ENCODE assay signal across 27 cellular contexts in the genomic region with DNA sequence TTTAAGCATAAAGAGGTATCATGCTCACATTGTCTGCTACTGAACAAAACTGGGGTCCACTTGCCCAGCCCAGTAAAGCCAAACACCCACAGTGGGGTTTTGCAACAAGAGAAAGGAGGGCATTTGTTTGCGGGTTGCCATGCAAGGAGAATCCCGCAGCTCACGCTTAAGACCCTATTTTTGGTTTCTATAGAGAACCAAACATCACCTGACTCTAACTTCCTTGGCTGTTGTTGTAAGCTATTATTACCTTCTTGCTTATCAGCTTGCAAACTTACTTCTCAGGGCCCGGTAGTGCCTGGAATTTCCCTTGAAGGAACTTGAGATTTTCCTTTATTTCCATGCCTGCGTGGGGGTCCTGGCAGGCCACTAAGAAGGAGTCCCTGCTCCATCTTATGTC. TPM values are rescaled to one million over a fixed set of nuclear protein-coding genes. Genes with fewer than 3 reads are reported as not detected.
DNase-seq lines count a peak whose midpoint lies in the region; ATAC-seq, FAIRE-seq and TF ChIP-seq lines count a peak whose summit lies in the region.
"Had no signal": no experiment of that assay in that cellular context is flagged by ENCODE, and none has a peak within 500 bp of the region (broad histone marks: within the 10 kb centered on the region; RNA-seq: fewer than 3 reads in every experiment).

No MANE protein-coding gene starts in this region.

- TF ChIP-seq POLR2A in right lobe of liver (IDR thresholded peaks at IDR 0.05) (no peak), HepG2 (IDR thresholded peaks at IDR 0.05; ENCODE audit: insufficient read depth in 1 of 2, low read depth in 2 of 2, low read length in 2 of 2) (no peak), erythroblast (IDR thresholded peaks at IDR 0.05; ENCODE audit: low read length) (no peak)

- no TSS peak for BruUV-seq in HepG2 (replicated peaks; lab: Mats Ljungman, UMichigan)

- in situ Hi-C loops in HepG2 (cut with HindIII; ENCODE audit: extremely low pct_ligation_motif_present, low pct_unique_long_range_greater_than_20kb) = no loop called here

- no peaks in the 10 kb centered on the region for H3K36me3 ChIP-seq in right lobe of liver
- H3K36me3 ChIP-seq in HepG2 (replicated peaks in 1 of 2; ENCODE audit: control insufficient read depth in 1 of 2, insufficient read depth in 2 of 2, low read length in 2 of 2) = no peaks in the 10 kb centered on the region
- no peaks in the 10 kb centered on the region for H3K36me3 ChIP-seq in neural progenitor cell
- H3K36me3 ChIP-seq: esophagus muscularis mucosa, pancreas had no signal

- H3K4me1 ChIP-seq in right lobe of liver (peaks cover 0 to 71% (median 37%) of the 10 kb centered on the region in 4 donors), HepG2 (ENCODE audit: insufficient read depth, low read length) (peaks cover 78% of the 10 kb centered on the region), neural progenitor cell (peaks cover 41% of the 10 kb centered on the region)

- H3K4me3 ChIP-seq in right lobe of liver = no peak overlapping the region
- no peak overlapping the region for H3K4me3 ChIP-seq in HepG2 (replicated peaks in 1 of 3; ENCODE audit: insufficient read depth in 1 of 3, low read depth in 2 of 3, low read length in 3 of 3)
- no peak overlapping the region for H3K4me3 ChIP-seq in dorsolateral prefrontal cortex
- H3K4me3 ChIP-seq in neural progenitor cell = no peak overlapping the region
- H3K4me3 ChIP-seq: esophagus muscularis mucosa, pancreas had no signal

- peaks cover 2% of the 10 kb centered on the region for H3K36me3 Mint-ChIP-seq in neural progenitor cell

- H4K20me1 ChIP-seq in HepG2 (ENCODE audit: insufficient read depth, low read length) (no peaks in the 10 kb centered on the region), neural progenitor cell (ENCODE audit: low read depth) (no peaks in the 10 kb centered on the region)

- H3K9me3 Mint-ChIP-seq in neural progenitor cell = peaks cover 7% of the 10 kb centered on the region
- H3K9me3 Mint-ChIP-seq: dendritic cell treated with granulocyte-macrophage colony-stimulating factor and Interleukin-4, amounts not matched to agents 40 ng/mL and 50 ng/mL, for 4 days had no signal

- intact Hi-C loops in right lobe of liver (cut with DNase I) = no loop called here
- intact Hi-C loops in HepG2 (cut with micrococcal nuclease; ENCODE audit: unreplicated experiment) = no loop called here
- intact Hi-C loops in dorsolateral prefrontal cortex (cut with DNase I) = no loop called here

- no peak for TF ChIP-seq EP300 in HepG2 (IDR thresholded peaks at IDR 0.05; ENCODE audit: low read depth in 2 of 2, low read length in 2 of 2)
- TF ChIP-seq EP300 in HepG2 (CRISPR knock-in tag; IDR thresholded peaks at IDR 0.05; ENCODE audit: borderline replicate concordance) = no peak

- H3K9ac ChIP-seq in HepG2 (ENCODE audit: insufficient read depth, low read depth, low read length) = no peak overlapping the region
- H3K9ac ChIP-seq in neural progenitor cell = no peak overlapping the region

- H3K27me3 ChIP-seq in right lobe of liver = no peaks in the 10 kb centered on the region
- no peaks in the 10 kb centered on the region for H3K27me3 ChIP-seq in HepG2 (ENCODE audit: control insufficient read depth in 1 of 2, insufficient read depth in 2 of 2, low read length in 2 of 2)
- no peaks in the 10 kb centered on the region for H3K27me3 ChIP-seq in dorsolateral prefrontal cortex
- no peaks in the 10 kb centered on the region for H3K27me3 ChIP-seq in neural progenitor cell
- H3K27me3 ChIP-seq: esophagus muscularis mucosa, pancreas had no signal

- POLR2A ChIA-PET in HepG2 (lab: Yijun Ruan, JAX) = no interaction called here

- TF ChIP-seq RAD21 in HepG2 (CRISPR knock-in tag; IDR thresholded peaks at IDR 0.05) = no peak

- H3K27ac Mint-ChIP-seq in neural progenitor cell = peak overlapping the region; percentile 51
- H3K27ac Mint-ChIP-seq: dendritic cell treated with granulocyte-macrophage colony-stimulating factor and Interleukin-4, amounts not matched to agents 40 ng/mL and 50 ng/mL, for 4 days had no signal

- peaks cover 30% of the 10 kb centered on the region for H3F3A ChIP-seq in neural progenitor cell (ENCODE audit: low read depth)

- TF ChIP-seq CTCF in right lobe of liver (IDR thresholded peaks at IDR 0.05) (no peak), HepG2 (CRISPR knock-in tag; IDR thresholded peaks at IDR 0.05) (no peak), dorsolateral prefrontal cortex (IDR thresholded peaks at IDR 0.05 in 54 of 56, conservative IDR thresholded peaks at IDR 0.05 in 2 of 56; ENCODE audit: low read depth in 1 of 56, partially characterized antibody in 56 of 56) (no peak), neural progenitor cell (IDR thresholded peaks at IDR 0.05) (no peak)

- H3K4me1 Mint-ChIP-seq in neural progenitor cell = peaks cover 64% of the 10 kb centered on the region

- H3K4me3 Mint-ChIP-seq in neural progenitor cell = no peak overlapping the region
- H3K4me3 Mint-ChIP-seq: dendritic cell treated with granulocyte-macrophage colony-stimulating factor and Interleukin-4, amounts not matched to agents 40 ng/mL and 50 ng/mL, for 4 days had no signal

- ATAC-seq in right lobe of liver = no peak
- ATAC-seq in HepG2 = no peak
- ATAC-seq: pancreas had no signal

- H3K27me3 Mint-ChIP-seq in neural progenitor cell (ENCODE audit: insufficient read depth, low read depth) = peaks cover 2% of the 10 kb centered on the region

- H3K9me3 ChIP-seq in right lobe of liver (no peaks in the 10 kb centered on the region), HepG2 (ENCODE audit: low read length) (no peaks in the 10 kb centered on the region), neural progenitor cell (ENCODE audit: low read depth) (no peaks in the 10 kb centered on the region)
- H3K9me3 ChIP-seq: esophagus muscularis mucosa, pancreas had no signal

- FAIRE-seq in HepG2 (lab: Jason Lieb, UNC) = no peak
- FAIRE-seq: H54, islet of Langerhans, pancreas, urothelium cell line had no signal

- H3K79me2 ChIP-seq in HepG2 (ENCODE audit: insufficient read depth, low read length) (no peaks in the 10 kb centered on the region), neural progenitor cell (ENCODE audit: low read depth) (no peaks in the 10 kb centered on the region)

- CTCF ChIA-PET in HepG2 (lab: Yijun Ruan, JAX; ENCODE audit: low intra/inter-chr PET ratio, low total read pairs) = no interaction called here

- DNase-seq in right lobe of liver = no peak
- no peak for DNase-seq in HepG2 (ENCODE audit: low spot score)
- DNase-seq in dorsolateral prefrontal cortex = no peak
- DNase-seq in neural progenitor cell (ENCODE audit: low spot score) = peak; percentile 36
- no peak for DNase-seq in NCI-H2107 treated with DMSO at 0.1 percent for 48 hours (lab: John Stamatoyannopoulos, UW; ENCODE audit: unreplicated experiment)
- DNase-seq in NK-92 treated with Interleukin-12 subunit alpha and Interleukin-12 subunit beta, amount 100 ng/mL, for 24 hours (lab: John Stamatoyannopoulos, UW) = no peak
- no peak for DNase-seq in erythroblast (lab: John Stamatoyannopoulos, UW)
- DNase-seq in activated T-cell treated with anti-CD3 and anti-CD28 coated beads, Interleukin-2, amount 50 U/mL, for 48 hours = no peak
- DNase-seq: activated CD4-positive, alpha-beta T cell treated with anti-CD3 and anti-CD28 coated beads for 4 hours; activated CD8-positive, alpha-beta memory T cell treated with anti-CD3 and anti-CD28 coated beads, Interleukin-2, amount 50 U/mL, for 48 hours; activated naive CD4-positive, alpha-beta T cell treated with Interleukin-2 at 50 U/mL for 16 hours; Calu3; glutamatergic neuron; NCI-H2029 treated with DMSO at 0.1 percent for 48 hours; NCI-H524; OCI-M1; pancreas; stimulated activated CD4-positive, alpha-beta T cell treated with anti-CD3 and anti-CD28 coated beads, Interleukin-12 subunit alpha, Interleukin-12 subunit beta, amount 100 ng/mL, for 4 hours; stimulated activated naive CD4-positive, alpha-beta T cell treated with Interleukin-2 at 50 U/mL for 16 hours had no signal

- no peak overlapping the region for H3K4me2 ChIP-seq in HepG2 (ENCODE audit: low read depth, low read length)
- H3K4me2 ChIP-seq in neural progenitor cell = peak overlapping the region; percentile 55

- no peak overlapping the region for H2AFZ ChIP-seq in HepG2 (ENCODE audit: low read length)
- peak overlapping the region; percentile 58 for H2AFZ ChIP-seq in neural progenitor cell (replicated peaks)

- H3K27ac ChIP-seq in right lobe of liver (peak overlapping the region; percentile 2 to 99 (median 96)), HepG2 (ENCODE audit: extremely low read length, insufficient read depth, low read length) (no peak overlapping the region), dorsolateral prefrontal cortex (peak overlapping the region in 37 of 59 donors; percentile 3 to 74 (median 45)), neural progenitor cell (peak overlapping the region; percentile 81)
- H3K27ac ChIP-seq: pancreas had no signal

- WGBS in right lobe of liver (ENCODE audit: insufficient coverage, low coverage, low lambda C conversion rate, missing lambda C conversion rate) = 68% methylated on average over 4 of the region's 5 CpGs
- WGBS in HepG2 (ENCODE audit: low lambda C conversion rate) = 96% methylated on average over 5 of the region's 5 CpGs

RNA-seq across cellular contexts. Expression of a gene that starts 20.7 kb away (rescaled TPM):
- total RNA-seq in right lobe of liver = 10 to 100 TPM in 4 of 6 experiments, 1 to 10 TPM in 2; 7.5 to 17.9 (median 11.5) TPM
- total RNA-seq in HepG2 (2016; rRNA removed; fragmentation: Illumina TruSeq; extraction: Trizol) = 3.1 and 4.3 TPM in 2 replicates
- 0.71 TPM in 2 replicates for total RNA-seq in HepG2 (2016; cell fraction: cytosol; rRNA removed; fragmentation: Illumina TruSeq; extraction: Trizol; ENCODE audit: low read depth)
- total RNA-seq in HepG2 (2016; cell fraction: insoluble cytoplasmic fraction; rRNA removed; fragmentation: Illumina TruSeq; extraction: Trizol) = 3.0 and 4.6 TPM in 2 replicates
- total RNA-seq in HepG2 (2016; cell fraction: membrane; rRNA removed; fragmentation: Illumina TruSeq; extraction: Trizol) = 1.6 and 1.7 TPM in 2 replicates
- 1.6 TPM in 2 replicates for total RNA-seq in HepG2 (2016; cell fraction: nucleus; rRNA removed; fragmentation: Illumina TruSeq; extraction: Trizol)
- 0.48 and 0.56 TPM in 2 replicates for polyA plus RNA-seq in HepG2 (2011; rRNA removed)
- polyA plus RNA-seq in HepG2 (2011; cell fraction: cytosol; rRNA removed) = 0.40 and 0.67 TPM in 2 replicates
- 0.07 and 0.08 TPM in 2 replicates for polyA plus RNA-seq in HepG2 (2011; cell fraction: nucleus; rRNA removed)
- 1.1 and 1.5 TPM in 2 replicates for polyA plus RNA-seq in HepG2 (2012)
- 0.34 and 0.44 TPM in 2 replicates for polyA plus RNA-seq in HepG2 (2016; cell fraction: cytosol; fragmentation: Illumina TruSeq; extraction: Trizol; ENCODE audit: low read depth)
- 2.9 and 3.4 TPM in 2 replicates for polyA plus RNA-seq in HepG2 (2016; cell fraction: insoluble cytoplasmic fraction; fragmentation: Illumina TruSeq; extraction: Trizol; ENCODE audit: low read depth)
- 0.82 and 0.90 TPM in 2 replicates for polyA plus RNA-seq in HepG2 (2016; cell fraction: membrane; fragmentation: Illumina TruSeq; extraction: Trizol; ENCODE audit: low read depth)
- 1.1 and 1.6 TPM in 2 replicates for polyA plus RNA-seq in HepG2 (2016; cell fraction: nucleus; fragmentation: Illumina TruSeq; extraction: Trizol; ENCODE audit: insufficient read depth, low read depth)
- polyA minus RNA-seq in HepG2 (2011; rRNA and poly(A)+ RNA removed; ENCODE audit: low replicate concordance) = 0.16 and 2.1 TPM in 2 replicates
- polyA minus RNA-seq in HepG2 (2011; cell fraction: cytosol; rRNA and poly(A)+ RNA removed) = 0.88 and 0.99 TPM in 2 replicates
- polyA minus RNA-seq in HepG2 (2011; cell fraction: nucleus; rRNA and poly(A)+ RNA removed) = 0.26 and 0.99 TPM in 2 replicates
- total RNA-seq in dorsolateral prefrontal cortex = 100 to 1,000 TPM in 3 of 120 experiments, 10 to 100 TPM in 113, 1 to 10 TPM in 4; 8.6 to 195 (median 16.5) TPM
- total RNA-seq in neural progenitor cell (ENCODE audit: low replicate concordance) = 0.06 TPM in 1 of 2 replicates, not detected in the other

RNA-seq across cellular contexts. Expression of a gene that starts 29.4 kb away (rescaled TPM):
- total RNA-seq in right lobe of liver (1 to 10 TPM in 1 of 6 experiments, not detected in 5; 1.2 TPM), HepG2 (2016; rRNA removed; fragmentation: Illumina TruSeq; extraction: Trizol) (not detected in 2 replicates), dorsolateral prefrontal cortex (under 1 TPM in 12 of 120 experiments, not detected in 108; 0.25 to 0.92 (median 0.31) TPM), neural progenitor cell (ENCODE audit: low replicate concordance) (not detected in 2 replicates)
- total RNA-seq in HepG2 (2016; cell fraction: cytosol; rRNA removed; fragmentation: Illumina TruSeq; extraction: Trizol; ENCODE audit: low read depth) = not detected in 2 replicates
- total RNA-seq in HepG2 (2016; cell fraction: insoluble cytoplasmic fraction; rRNA removed; fragmentation: Illumina TruSeq; extraction: Trizol) = not detected in 2 replicates
- not detected in 2 replicates for total RNA-seq in HepG2 (2016; cell fraction: membrane; rRNA removed; fragmentation: Illumina TruSeq; extraction: Trizol)
- total RNA-seq in HepG2 (2016; cell fraction: nucleus; rRNA removed; fragmentation: Illumina TruSeq; extraction: Trizol) = not detected in 2 replicates
- not detected in 2 replicates for polyA plus RNA-seq in HepG2 (2011; rRNA removed)
- not detected in 2 replicates for polyA plus RNA-seq in HepG2 (2011; cell fraction: cytosol; rRNA removed)
- not detected in 2 replicates for polyA plus RNA-seq in HepG2 (2011; cell fraction: nucleus; rRNA removed)
- not detected in 2 replicates for polyA plus RNA-seq in HepG2 (2012)
- polyA plus RNA-seq in HepG2 (2016; cell fraction: cytosol; fragmentation: Illumina TruSeq; extraction: Trizol; ENCODE audit: low read depth) = not detected in 2 replicates
- not detected in 2 replicates for polyA plus RNA-seq in HepG2 (2016; cell fraction: insoluble cytoplasmic fraction; fragmentation: Illumina TruSeq; extraction: Trizol; ENCODE audit: low read depth)
- polyA plus RNA-seq in HepG2 (2016; cell fraction: membrane; fragmentation: Illumina TruSeq; extraction: Trizol; ENCODE audit: low read depth) = not detected in 2 replicates
- not detected in 2 replicates for polyA plus RNA-seq in HepG2 (2016; cell fraction: nucleus; fragmentation: Illumina TruSeq; extraction: Trizol; ENCODE audit: insufficient read depth, low read depth)
- polyA minus RNA-seq in HepG2 (2011; rRNA and poly(A)+ RNA removed; ENCODE audit: low replicate concordance) = not detected in 2 replicates
- not detected in 2 replicates for polyA minus RNA-seq in HepG2 (2011; cell fraction: cytosol; rRNA and poly(A)+ RNA removed)
- polyA minus RNA-seq in HepG2 (2011; cell fraction: nucleus; rRNA and poly(A)+ RNA removed) = not detected in 2 replicates
- total RNA-seq: Calu3, G401, mucosa of gallbladder, pancreas, SK-MEL-5 had no signal

RNA-seq across cellular contexts. Expression of a gene that starts 44.0 kb away (rescaled TPM):
- total RNA-seq in right lobe of liver = 10 to 100 TPM in 3 of 6 experiments, 1 to 10 TPM in 3; 3.6 to 12.9 (median 10.0) TPM
- 5.5 and 7.5 TPM in 2 replicates for total RNA-seq in HepG2 (2016; rRNA removed; fragmentation: Illumina TruSeq; extraction: Trizol)
- 1.0 and 1.2 TPM in 2 replicates for total RNA-seq in HepG2 (2016; cell fraction: cytosol; rRNA removed; fragmentation: Illumina TruSeq; extraction: Trizol; ENCODE audit: low read depth)
- total RNA-seq in HepG2 (2016; cell fraction: insoluble cytoplasmic fraction; rRNA removed; fragmentation: Illumina TruSeq; extraction: Trizol) = 5.3 and 6.9 TPM in 2 replicates
- 1.8 and 2.7 TPM in 2 replicates for total RNA-seq in HepG2 (2016; cell fraction: membrane; rRNA removed; fragmentation: Illumina TruSeq; extraction: Trizol)
- 1.7 and 2.9 TPM in 2 replicates for total RNA-seq in HepG2 (2016; cell fraction: nucleus; rRNA removed; fragmentation: Illumina TruSeq; extraction: Trizol)
- 1.2 and 1.5 TPM in 2 replicates for polyA plus RNA-seq in HepG2 (2011; rRNA removed)
- polyA plus RNA-seq in HepG2 (2011; cell fraction: cytosol; rRNA removed) = 0.64 and 1.2 TPM in 2 replicates
- polyA plus RNA-seq in HepG2 (2011; cell fraction: nucleus; rRNA removed) = 0.21 and 0.61 TPM in 2 replicates
- 1.6 and 3.8 TPM in 2 replicates for polyA plus RNA-seq in HepG2 (2012)
- 0.47 and 0.49 TPM in 2 replicates for polyA plus RNA-seq in HepG2 (2016; cell fraction: cytosol; fragmentation: Illumina TruSeq; extraction: Trizol; ENCODE audit: low read depth)
- polyA plus RNA-seq in HepG2 (2016; cell fraction: insoluble cytoplasmic fraction; fragmentation: Illumina TruSeq; extraction: Trizol; ENCODE audit: low read depth) = 6.6 and 7.5 TPM in 2 replicates
- polyA plus RNA-seq in HepG2 (2016; cell fraction: membrane; fragmentation: Illumina TruSeq; extraction: Trizol; ENCODE audit: low read depth) = 0.80 and 0.81 TPM in 2 replicates
- 2.6 and 2.9 TPM in 2 replicates for polyA plus RNA-seq in HepG2 (2016; cell fraction: nucleus; fragmentation: Illumina TruSeq; extraction: Trizol; ENCODE audit: insufficient read depth, low read depth)
- polyA minus RNA-seq in HepG2 (2011; rRNA and poly(A)+ RNA removed; ENCODE audit: low replicate concordance) = 0.12 and 1.4 TPM in 2 replicates
- 0.79 and 1.1 TPM in 2 replicates for polyA minus RNA-seq in HepG2 (2011; cell fraction: cytosol; rRNA and poly(A)+ RNA removed)
- polyA minus RNA-seq in HepG2 (2011; cell fraction: nucleus; rRNA and poly(A)+ RNA removed) = 0.64 and 1.4 TPM in 2 replicates
- 100 to 1,000 TPM in 3 of 120 experiments, 10 to 100 TPM in 117; 23.2 to 313 (median 49.2) TPM for total RNA-seq in dorsolateral prefrontal cortex
- 12.4 and 13.2 TPM in 2 replicates for total RNA-seq in neural progenitor cell (ENCODE audit: low replicate concordance)

RNA-seq across cellular contexts. Expression of a gene that starts 46.6 kb away (rescaled TPM):
- total RNA-seq in right lobe of liver (10 to 100 TPM in 3 of 6 experiments, 1 to 10 TPM in 3; 4.7 to 12.4 (median 9.8) TPM), HepG2 (2016; rRNA removed; fragmentation: Illumina TruSeq; extraction: Trizol) (0.15 and 0.27 TPM in 2 replicates), dorsolateral prefrontal cortex (10 to 100 TPM in 108 of 120 experiments, 1 to 10 TPM in 12; 7.7 to 52.2 (median 13.2) TPM), neural progenitor cell (ENCODE audit: low replicate concordance) (0.06 and 0.22 TPM in 2 replicates)
- total RNA-seq in HepG2 (2016; cell fraction: cytosol; rRNA removed; fragmentation: Illumina TruSeq; extraction: Trizol; ENCODE audit: low read depth) = 0.10 TPM in 1 of 2 replicates, not detected in the other
- 0.22 and 0.31 TPM in 2 replicates for total RNA-seq in HepG2 (2016; cell fraction: insoluble cytoplasmic fraction; rRNA removed; fragmentation: Illumina TruSeq; extraction: Trizol)
- total RNA-seq in HepG2 (2016; cell fraction: membrane; rRNA removed; fragmentation: Illumina TruSeq; extraction: Trizol) = 0.07 and 0.12 TPM in 2 replicates
- not detected in 2 replicates for total RNA-seq in HepG2 (2016; cell fraction: nucleus; rRNA removed; fragmentation: Illumina TruSeq; extraction: Trizol)
- polyA plus RNA-seq in HepG2 (2011; rRNA removed) = 0.04 and 0.07 TPM in 2 replicates
- 0.04 TPM in 2 replicates for polyA plus RNA-seq in HepG2 (2011; cell fraction: cytosol; rRNA removed)
- polyA plus RNA-seq in HepG2 (2011; cell fraction: nucleus; rRNA removed) = 0.03 TPM in 1 of 2 replicates, not detected in the other
- 0.08 and 0.11 TPM in 2 replicates for polyA plus RNA-seq in HepG2 (2012)
- polyA plus RNA-seq in HepG2 (2016; cell fraction: cytosol; fragmentation: Illumina TruSeq; extraction: Trizol; ENCODE audit: low read depth) = 0.06 TPM in 1 of 2 replicates, not detected in the other
- 0.12 and 0.26 TPM in 2 replicates for polyA plus RNA-seq in HepG2 (2016; cell fraction: insoluble cytoplasmic fraction; fragmentation: Illumina TruSeq; extraction: Trizol; ENCODE audit: low read depth)
- polyA plus RNA-seq in HepG2 (2016; cell fraction: membrane; fragmentation: Illumina TruSeq; extraction: Trizol; ENCODE audit: low read depth) = 0.07 TPM in 1 of 2 replicates, not detected in the other
- polyA plus RNA-seq in HepG2 (2016; cell fraction: nucleus; fragmentation: Illumina TruSeq; extraction: Trizol; ENCODE audit: insufficient read depth, low read depth) = 0.40 TPM in 1 of 2 replicates, not detected in the other
- polyA minus RNA-seq in HepG2 (2011; rRNA and poly(A)+ RNA removed; ENCODE audit: low replicate concordance) = 1.7 TPM in 1 of 2 replicates, not detected in the other
- polyA minus RNA-seq in HepG2 (2011; cell fraction: cytosol; rRNA and poly(A)+ RNA removed) = not detected in 2 replicates
- 0.12 TPM in 1 of 2 replicates, not detected in the other for polyA minus RNA-seq in HepG2 (2011; cell fraction: nucleus; rRNA and poly(A)+ RNA removed)
